In genomic region chr19:34731964-34732363, GRCh38 we compare ENCODE assay signal across 17 cellular contexts. TPM values are rescaled to one million over a fixed set of nuclear protein-coding genes. Genes with fewer than 3 reads are reported as not detected.
DNase-seq lines count a peak whose midpoint lies in the region; ATAC-seq and TF ChIP-seq lines count a peak whose summit lies in the region.
"Had no signal": no experiment of that assay in that cellular context is flagged by ENCODE, and none has a peak within 500 bp of the region (broad histone marks: within the 10 kb centered on the region; RNA-seq: fewer than 3 reads in every experiment).

No MANE protein-coding gene starts in this region.

- intact Hi-C loops in activated CD4-positive, alpha-beta memory T cell treated with anti-CD3 and anti-CD28 coated beads for 36 hours (cut with micrococcal nuclease), result loop anchor here (5.0 kb wide), 1 partner anchor 270 kb away; the partner anchor contains the start of gene GRAMD1A
- intact Hi-C loops in CD8-positive, alpha-beta T cell (cut with DNase I, micrococcal nuclease), result loop anchor here in 1 of 2 experiments (5.0 kb wide), 1 partner anchor 305 kb away; the partner anchor contains the start of gene UBA2

- peaks cover 26% of the 10 kb centered on the region for H3K4me1 ChIP-seq in CD8-positive, alpha-beta T cell (ENCODE audit: insufficient read depth, low read length)

- DNase-seq in activated CD4-positive, alpha-beta memory T cell treated with anti-CD3 and anti-CD28 coated beads, Interleukin-2, amount 10 ng/mL, durations not matched to agents 7 days and 5 days, result no peak
- DNase-seq in activated CD4-positive, alpha-beta memory T cell treated with anti-CD3 and anti-CD28 coated beads for 36 hours, result no peak
- no peak for DNase-seq in CD8-positive, alpha-beta T cell
- DNase-seq in neural crest cell (ENCODE audit: low read depth, low spot score) (no peak), iPS-NIHi7 (ENCODE audit: extremely low spot score) (no peak)
- DNase-seq: DMS 273 treated with DMSO at 0.1 percent for 48 hours, GF-D8, HFFc6, NCI-H1417 treated with DMSO at 0.1 percent for 48 hours, NCI-H526 treated with DMSO at 0.1 percent for 48 hours, SHP77 had no signal

- H3K36me3 ChIP-seq in CD8-positive, alpha-beta T cell (ENCODE audit: insufficient read depth, low read length), result peaks cover 5% of the 10 kb centered on the region

- CTCF ChIA-PET in activated CD4-positive, alpha-beta memory T cell treated with anti-CD3 and anti-CD28 coated beads, Interleukin-2, amount 10 ng/mL, durations not matched to agents 7 days and 5 days (lab: Charles Lee), result no interaction called here
- CTCF ChIA-PET in activated CD4-positive, alpha-beta memory T cell treated with anti-CD3 and anti-CD28 coated beads for 36 hours (lab: Charles Lee), result no interaction called here
- CTCF ChIA-PET in CD8-positive, alpha-beta T cell (lab: Charles Lee), result no interaction called here

- H3K27me3 ChIP-seq in CD8-positive, alpha-beta T cell (ENCODE audit: insufficient read depth, low read length), result no peaks in the 10 kb centered on the region
- H3K27me3 ChIP-seq: BLaER1 had no signal

- no peak for TF ChIP-seq CTCF in CD8-positive, alpha-beta T cell (IDR thresholded peaks at IDR 0.05)
- TF ChIP-seq CTCF in brain (conservative IDR thresholded peaks at IDR 0.05) (no peak), neural crest cell (conservative IDR thresholded peaks at IDR 0.05) (no peak)

- no peak overlapping the region for H3K27ac ChIP-seq in CD8-positive, alpha-beta T cell (ENCODE audit: low read depth, low read length)

- peaks cover 12% of the 10 kb centered on the region for H3K36me3 Mint-ChIP-seq in activated CD4-positive, alpha-beta memory T cell treated with anti-CD3 and anti-CD28 coated beads, Interleukin-2, amount 10 ng/mL, durations not matched to agents 7 days and 5 days (ENCODE audit: low read depth)
- peaks cover 15% of the 10 kb centered on the region for H3K36me3 Mint-ChIP-seq in activated CD4-positive, alpha-beta memory T cell treated with anti-CD3 and anti-CD28 coated beads for 36 hours
- peaks cover 24% of the 10 kb centered on the region for H3K36me3 Mint-ChIP-seq in CD8-positive, alpha-beta T cell
- H3K36me3 Mint-ChIP-seq in brain (peaks cover 17% of the 10 kb centered on the region), neural crest cell (ENCODE audit: low read depth) (peaks cover 11% of the 10 kb centered on the region)

- no peaks in the 10 kb centered on the region for H3K9me3 ChIP-seq in CD8-positive, alpha-beta T cell (ENCODE audit: low read length)

- H3K9me3 Mint-ChIP-seq in activated CD4-positive, alpha-beta memory T cell treated with anti-CD3 and anti-CD28 coated beads, Interleukin-2, amount 10 ng/mL, durations not matched to agents 7 days and 5 days, result peaks cover 8% of the 10 kb centered on the region
- peaks cover 5% of the 10 kb centered on the region for H3K9me3 Mint-ChIP-seq in activated CD4-positive, alpha-beta memory T cell treated with anti-CD3 and anti-CD28 coated beads for 36 hours
- H3K9me3 Mint-ChIP-seq in CD8-positive, alpha-beta T cell, result peaks cover 5% of the 10 kb centered on the region
- H3K9me3 Mint-ChIP-seq in brain (peaks cover 0 to 9% (median 4%) of the 10 kb centered on the region in 5 experiments), neural crest cell (no peaks in the 10 kb centered on the region)

- no peaks in the 10 kb centered on the region for H3K27me3 Mint-ChIP-seq in activated CD4-positive, alpha-beta memory T cell treated with anti-CD3 and anti-CD28 coated beads, Interleukin-2, amount 10 ng/mL, durations not matched to agents 7 days and 5 days
- H3K27me3 Mint-ChIP-seq in activated CD4-positive, alpha-beta memory T cell treated with anti-CD3 and anti-CD28 coated beads for 36 hours, result peaks cover 11% of the 10 kb centered on the region
- peaks cover 11% of the 10 kb centered on the region for H3K27me3 Mint-ChIP-seq in CD8-positive, alpha-beta T cell (ENCODE audit: low read depth)
- H3K27me3 Mint-ChIP-seq in brain, result peaks cover 14% of the 10 kb centered on the region
- peaks cover 7% of the 10 kb centered on the region for H3K27me3 Mint-ChIP-seq in neural crest cell (ENCODE audit: low read depth)

- H3K4me1 Mint-ChIP-seq in activated CD4-positive, alpha-beta memory T cell treated with anti-CD3 and anti-CD28 coated beads, Interleukin-2, amount 10 ng/mL, durations not matched to agents 7 days and 5 days, result peaks cover 26% of the 10 kb centered on the region
- peaks cover 19% of the 10 kb centered on the region for H3K4me1 Mint-ChIP-seq in activated CD4-positive, alpha-beta memory T cell treated with anti-CD3 and anti-CD28 coated beads for 36 hours (ENCODE audit: low read depth)
- H3K4me1 Mint-ChIP-seq in CD8-positive, alpha-beta T cell (ENCODE audit: low read depth), result peaks cover 33% of the 10 kb centered on the region
- peaks cover 26% of the 10 kb centered on the region for H3K4me1 Mint-ChIP-seq in brain
- peaks cover 22% of the 10 kb centered on the region for H3K4me1 Mint-ChIP-seq in neural crest cell

- no peak overlapping the region for H3K4me3 ChIP-seq in CD8-positive, alpha-beta T cell (ENCODE audit: low read depth, low read length)

- H3K27ac Mint-ChIP-seq in activated CD4-positive, alpha-beta memory T cell treated with anti-CD3 and anti-CD28 coated beads, Interleukin-2, amount 10 ng/mL, durations not matched to agents 7 days and 5 days, result no peak overlapping the region
- H3K27ac Mint-ChIP-seq in activated CD4-positive, alpha-beta memory T cell treated with anti-CD3 and anti-CD28 coated beads for 36 hours, result no peak overlapping the region
- H3K27ac Mint-ChIP-seq in CD8-positive, alpha-beta T cell, result no peak overlapping the region
- H3K27ac Mint-ChIP-seq in brain (peak overlapping the region in 1 of 5 experiments; percentile 12), neural crest cell (ENCODE audit: unreplicated experiment) (peak overlapping the region; percentile 54)
- H3K27ac Mint-ChIP-seq: HFFc6 had no signal

- no peak for ATAC-seq in CD8-positive, alpha-beta T cell
- ATAC-seq in HG03196 (IDR thresholded peaks at IDR 0.05; ENCODE audit: unreplicated experiment) (no peak), GM18517 (IDR thresholded peaks at IDR 0.05; ENCODE audit: unreplicated experiment) (no peak)

- H3K4me3 Mint-ChIP-seq in activated CD4-positive, alpha-beta memory T cell treated with anti-CD3 and anti-CD28 coated beads, Interleukin-2, amount 10 ng/mL, durations not matched to agents 7 days and 5 days, result peak overlapping the region; percentile 10
- H3K4me3 Mint-ChIP-seq in activated CD4-positive, alpha-beta memory T cell treated with anti-CD3 and anti-CD28 coated beads for 36 hours, result no peak overlapping the region
- H3K4me3 Mint-ChIP-seq in CD8-positive, alpha-beta T cell, result peak overlapping the region; percentile 29
- H3K4me3 Mint-ChIP-seq in brain (peak overlapping the region in 4 of 5 experiments; percentile 35 to 100 (median 70)), neural crest cell (peak overlapping the region; percentile 69)

- POLR2A ChIA-PET in activated CD4-positive, alpha-beta memory T cell treated with anti-CD3 and anti-CD28 coated beads, Interleukin-2, amount 10 ng/mL, durations not matched to agents 7 days and 5 days (lab: Charles Lee), result interaction anchor here (1.9 kb wide), 1 partner anchor 54 kb away, joined by 21 read pairs; the partner anchor contains the start of genes SCGB2B2 and ZNF302
- POLR2A ChIA-PET in activated CD4-positive, alpha-beta memory T cell treated with anti-CD3 and anti-CD28 coated beads for 36 hours (lab: Charles Lee), result no interaction called here
- POLR2A ChIA-PET in CD8-positive, alpha-beta T cell (lab: Charles Lee), result interaction anchor here (2.9 kb wide), 1 partner anchor 55 kb away, joined by 12 read pairs; the partner anchor contains the start of genes SCGB2B2 and ZNF302

RNA-seq across cellular contexts. Expression of gene ZNF181, which starts 2.1 kb away (rescaled TPM):
- total RNA-seq in activated CD4-positive, alpha-beta memory T cell treated with anti-CD3 and anti-CD28 coated beads, Interleukin-2, amount 10 ng/mL, durations not matched to agents 7 days and 5 days, result 1 to 10 TPM; 4.2 to 4.7 TPM
- 1 to 10 TPM; 4.2 to 4.6 TPM for total RNA-seq in activated CD4-positive, alpha-beta memory T cell treated with anti-CD3 and anti-CD28 coated beads for 36 hours
- total RNA-seq in CD8-positive, alpha-beta T cell, result 1 to 10 TPM; 1.5 to 1.7 TPM
- 1.3 TPM for polyA plus RNA-seq in brain (ENCODE audit: insufficient read depth, low read depth, low replicate concordance)
- total RNA-seq in neural crest cell, result 6.3 and 8.0 TPM in 2 replicates
- total RNA-seq: A172 had no signal

RNA-seq across cellular contexts. Expression of gene ZNF599, which starts 41.1 kb away (rescaled TPM):
- 1 to 10 TPM; 4.1 to 4.9 TPM for total RNA-seq in activated CD4-positive, alpha-beta memory T cell treated with anti-CD3 and anti-CD28 coated beads, Interleukin-2, amount 10 ng/mL, durations not matched to agents 7 days and 5 days
- total RNA-seq in activated CD4-positive, alpha-beta memory T cell treated with anti-CD3 and anti-CD28 coated beads for 36 hours, result 1 to 10 TPM; 3.2 to 3.7 TPM
- total RNA-seq in CD8-positive, alpha-beta T cell, result 1 to 10 TPM; 3.9 to 4.5 TPM
- polyA plus RNA-seq in brain (ENCODE audit: insufficient read depth, low read depth, low replicate concordance), result 7.4 TPM
- 8.6 and 10.1 TPM in 2 replicates for total RNA-seq in neural crest cell

RNA-seq across cellular contexts. Expression of gene ZNF302, which starts 54.5 kb away (rescaled TPM):
- 10 to 100 TPM; 18.4 to 20.3 TPM for total RNA-seq in activated CD4-positive, alpha-beta memory T cell treated with anti-CD3 and anti-CD28 coated beads, Interleukin-2, amount 10 ng/mL, durations not matched to agents 7 days and 5 days
- total RNA-seq in activated CD4-positive, alpha-beta memory T cell treated with anti-CD3 and anti-CD28 coated beads for 36 hours, result 10 to 100 TPM; 16.5 to 16.6 TPM
- total RNA-seq in CD8-positive, alpha-beta T cell, result 10 to 100 TPM in 1 of 2 experiments, 1 to 10 TPM in 1; 8.0 to 10.5 TPM
- 5.4 TPM for polyA plus RNA-seq in brain (ENCODE audit: insufficient read depth, low read depth, low replicate concordance)
- 36.7 and 37.0 TPM in 2 replicates for total RNA-seq in neural crest cell

RNA-seq across cellular contexts. Expression of gene SCGB2B2, which starts 55.0 kb away (rescaled TPM):
- total RNA-seq in activated CD4-positive, alpha-beta memory T cell treated with anti-CD3 and anti-CD28 coated beads, Interleukin-2, amount 10 ng/mL, durations not matched to agents 7 days and 5 days, result under 1 TPM; 0.40 to 0.58 TPM
- under 1 TPM; 0.38 to 0.46 TPM for total RNA-seq in activated CD4-positive, alpha-beta memory T cell treated with anti-CD3 and anti-CD28 coated beads for 36 hours
- 1 to 10 TPM in 1 of 2 experiments, under 1 TPM in 1; 0.44 to 1.2 TPM for total RNA-seq in CD8-positive, alpha-beta T cell
- polyA plus RNA-seq in brain (ENCODE audit: insufficient read depth, low read depth, low replicate concordance), result not detected
- total RNA-seq in neural crest cell, result 0.45 TPM in 1 of 2 replicates, not detected in the other
- total RNA-seq: A172, Daoy had no signal
